Comparison of ENCODE assay signal across 10 cellular contexts in the genomic region with DNA sequence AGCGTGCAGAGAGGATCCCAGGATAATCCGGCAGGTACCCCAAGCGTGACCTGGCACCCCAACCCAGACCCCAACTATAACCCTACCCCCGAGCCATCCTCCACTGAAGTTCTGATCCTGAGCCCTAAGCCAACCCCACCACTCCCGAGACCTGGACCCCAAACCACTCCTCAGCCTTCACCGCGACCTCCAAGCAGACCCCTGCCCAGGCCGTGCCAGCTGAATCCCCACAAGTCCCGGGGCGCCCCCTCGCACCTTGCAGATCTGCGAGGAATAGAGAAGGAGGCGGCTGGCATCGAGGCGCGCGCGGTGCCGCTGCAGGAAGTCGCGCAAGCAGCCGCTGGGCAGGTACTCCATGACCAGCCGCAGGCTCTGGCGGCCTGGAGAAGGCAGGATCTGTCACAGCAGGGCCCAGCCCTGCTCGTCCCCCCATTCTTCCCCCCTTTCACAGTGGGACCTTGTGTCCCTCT. TPM values are rescaled to one million over a fixed set of nuclear protein-coding genes. Genes with fewer than 3 reads are reported as not detected.
A peak's percentile ranks its signal among the peaks of the same experiment; 100 is the strongest.
DNase-seq lines count a peak whose midpoint lies in the region; ATAC-seq and TF ChIP-seq lines count a peak whose summit lies in the region.
"Had no signal": no experiment of that assay in that cellular context is flagged by ENCODE, and none has a peak within 500 bp of the region (broad histone marks: within the 10 kb centered on the region; RNA-seq: fewer than 3 reads in every experiment).

No MANE protein-coding gene starts in this region.

- H2BK5ac ChIP-seq in H9 (ENCODE audit: insufficient read length, low read length), result no peak overlapping the region

- H3K27me3 ChIP-seq in H9 (ENCODE audit: insufficient read depth, low read length) (no peaks in the 10 kb centered on the region), RWPE2 (ENCODE audit: insufficient read depth, poor library complexity, severe bottlenecking) (no peaks in the 10 kb centered on the region)
- H3K27me3 ChIP-seq in CD4-positive, alpha-beta T cell (ENCODE audit: control insufficient read depth, insufficient read depth, low read length), result no peaks in the 10 kb centered on the region

- no peak overlapping the region for H3K23ac ChIP-seq in H9 (ENCODE audit: insufficient read length, low read depth, low read length)

- no peak overlapping the region for H4K5ac ChIP-seq in H9 (ENCODE audit: insufficient read length, low read depth, low read length)

- peaks cover 18 to 37% of the 10 kb centered on the region in 2 experiments for H3K4me1 Mint-ChIP-seq in H9
- no peaks in the 10 kb centered on the region for H3K4me1 Mint-ChIP-seq in glutamatergic neuron (ENCODE audit: low read depth, unreplicated experiment)
- H3K4me1 Mint-ChIP-seq in progenitor cell of endocrine pancreas (ENCODE audit: low read depth), result peaks cover 2% of the 10 kb centered on the region
- peaks cover 14% of the 10 kb centered on the region for H3K4me1 Mint-ChIP-seq in CD4-positive, alpha-beta T cell (ENCODE audit: low read depth)

- H3K4me1 ChIP-seq in H9 (ENCODE audit: insufficient read depth, low read length) (no peaks in the 10 kb centered on the region; the same call in 1 of the 2 replicates), RWPE2 (ENCODE audit: insufficient read depth, poor library complexity, severe bottlenecking) (no peaks in the 10 kb centered on the region)

- H3K14ac ChIP-seq in H9 (ENCODE audit: insufficient read depth, low read length), result no peak overlapping the region

- H3K36me3 Mint-ChIP-seq in H9 (ENCODE audit: insufficient read depth in 1 of 3, low read depth in 3 of 3) (no peaks in the 10 kb centered on the region), glutamatergic neuron (ENCODE audit: unreplicated experiment) (peaks cover 7% of the 10 kb centered on the region), progenitor cell of endocrine pancreas (ENCODE audit: insufficient read depth) (no peaks in the 10 kb centered on the region)
- peaks cover 92% of the 10 kb centered on the region for H3K36me3 Mint-ChIP-seq in CD4-positive, alpha-beta T cell (ENCODE audit: low read depth)

- H2BK12ac ChIP-seq in H9 (ENCODE audit: insufficient read length, low read depth, low read length), result no peak overlapping the region

- no peak for TF ChIP-seq CTCF in H9 (conservative IDR thresholded peaks at IDR 0.05)
- no peak for TF ChIP-seq CTCF in RWPE2 (IDR thresholded peaks at IDR 0.05; ENCODE audit: poor library complexity, severe bottlenecking)
- TF ChIP-seq CTCF in glutamatergic neuron (IDR thresholded peaks at IDR 0.05; ENCODE audit: partially characterized antibody, unreplicated experiment), result no peak
- no peak for TF ChIP-seq CTCF in progenitor cell of endocrine pancreas (IDR thresholded peaks at IDR 0.05; ENCODE audit: unreplicated experiment)
- TF ChIP-seq CTCF in CD4-positive, alpha-beta T cell (IDR thresholded peaks at IDR 0.05), result no peak

- peak overlapping the region; percentile 57 for H3K4me3 ChIP-seq in RWPE2 (ENCODE audit: severe bottlenecking)
- H3K4me3 ChIP-seq: MG63 had no signal

- no peak overlapping the region for H3K56ac ChIP-seq in H9 (ENCODE audit: insufficient read length, low read depth, low read length)

- H3K4me3 Mint-ChIP-seq in H9, result peak overlapping the region; percentile 57 to 79
- H3K4me3 Mint-ChIP-seq in glutamatergic neuron (ENCODE audit: unreplicated experiment), result peak overlapping the region; percentile 59
- H3K4me3 Mint-ChIP-seq in progenitor cell of endocrine pancreas (ENCODE audit: low read depth), result peak overlapping the region; percentile 46
- H3K4me3 Mint-ChIP-seq in CD4-positive, alpha-beta T cell, result no peak overlapping the region
- H3K4me3 Mint-ChIP-seq: effector memory CD8-positive, alpha-beta T cell had no signal

- no peaks in the 10 kb centered on the region for H4K20me1 ChIP-seq in H9 (ENCODE audit: control insufficient read depth, insufficient read depth, insufficient read length)

- POLR2A ChIA-PET in CD4-positive, alpha-beta T cell (lab: Charles Lee), result interaction anchor here (1.0 to 1.5 kb wide), 2 partner anchors 14 to 17 kb away, joined by 3 to 4 read pairs; a partner anchor contains a TSS

- no peak overlapping the region for H3K27ac ChIP-seq in H9 (ENCODE audit: insufficient read length, low read depth, low read length)
- H3K27ac ChIP-seq in RWPE2 (ENCODE audit: poor library complexity, severe bottlenecking), result no peak overlapping the region
- no peak overlapping the region for H3K27ac ChIP-seq in CD4-positive, alpha-beta T cell (ENCODE audit: low read depth, low read length)

- H3K9me3 Mint-ChIP-seq in H9 (no peaks in the 10 kb centered on the region; a peak in 1 of 5 replicates), glutamatergic neuron (ENCODE audit: unreplicated experiment) (peaks cover 5% of the 10 kb centered on the region), progenitor cell of endocrine pancreas (ENCODE audit: low read depth) (no peaks in the 10 kb centered on the region)
- no peaks in the 10 kb centered on the region for H3K9me3 Mint-ChIP-seq in CD4-positive, alpha-beta T cell
- H3K9me3 Mint-ChIP-seq: effector memory CD8-positive, alpha-beta T cell had no signal

- no peak overlapping the region for H2AK5ac ChIP-seq in H9 (ENCODE audit: insufficient read length, low read length)

- peaks cover 13% of the 10 kb centered on the region for H3K27me3 Mint-ChIP-seq in H9 (ENCODE audit: low read depth)
- H3K27me3 Mint-ChIP-seq in glutamatergic neuron (ENCODE audit: unreplicated experiment), result peaks cover 16% of the 10 kb centered on the region
- H3K27me3 Mint-ChIP-seq in progenitor cell of endocrine pancreas, result peaks cover 43% of the 10 kb centered on the region
- H3K27me3 Mint-ChIP-seq in CD4-positive, alpha-beta T cell, result no peaks in the 10 kb centered on the region
- H3K27me3 Mint-ChIP-seq: effector memory CD8-positive, alpha-beta T cell had no signal

- H3K4me2 ChIP-seq in H9 (ENCODE audit: insufficient read depth, insufficient read length, low read length), result peak overlapping the region; percentile 74

- H2AFZ ChIP-seq in H9 (ENCODE audit: low read length), result no peak overlapping the region

- H3K27ac Mint-ChIP-seq in H9 (no peak overlapping the region; a peak in 1 of 7 replicates), glutamatergic neuron (ENCODE audit: unreplicated experiment) (no peak overlapping the region), progenitor cell of endocrine pancreas (no peak overlapping the region)
- H3K27ac Mint-ChIP-seq in CD4-positive, alpha-beta T cell, result no peak overlapping the region

- H3K9me3 ChIP-seq in H9 (ENCODE audit: control insufficient read depth, low read depth, low read length), result no peaks in the 10 kb centered on the region
- no peaks in the 10 kb centered on the region for H3K9me3 ChIP-seq in RWPE2 (ENCODE audit: severe bottlenecking)
- H3K9me3 ChIP-seq in CD4-positive, alpha-beta T cell (ENCODE audit: control insufficient read depth, low read length), result no peaks in the 10 kb centered on the region
- H3K9me3 ChIP-seq: MG63 had no signal

- no peak overlapping the region for H2BK15ac ChIP-seq in H9 (ENCODE audit: low read depth, low read length)

- ATAC-seq in RWPE2 (ENCODE audit: low read depth), result no peak
- no peak for ATAC-seq in CD4-positive, alpha-beta T cell (ENCODE audit: poor library complexity)

- H4K8ac ChIP-seq in H9 (replicated peaks; ENCODE audit: insufficient read length, low read depth, low read length), result no peak overlapping the region

- no peak overlapping the region for H3T11ph ChIP-seq in H9 (ENCODE audit: low read length)

- no peak overlapping the region for H2BK20ac ChIP-seq in H9 (ENCODE audit: low read depth, low read length, poor library complexity, severe bottlenecking)

- DNase-seq in H9, result peak; percentile 52
- no peak for DNase-seq in RWPE2 (ENCODE audit: low spot score)
- DNase-seq in glutamatergic neuron, result no peak
- no peak for DNase-seq in progenitor cell of endocrine pancreas (ENCODE audit: low spot score, unreplicated experiment)
- DNase-seq in CD4-positive, alpha-beta T cell, result no peak
- DNase-seq in EL, result no peak
- DNase-seq in activated CD8-positive, alpha-beta memory T cell treated with anti-CD3 and anti-CD28 coated beads, Interleukin-2, amount 50 U/mL, for 4 hours, result no peak
- DNase-seq: effector memory CD8-positive, alpha-beta T cell; SIG-M5 had no signal

- no peak overlapping the region for H3K18ac ChIP-seq in H9 (ENCODE audit: insufficient read length, low read depth, low read length)

- H3K4ac ChIP-seq in H9 (ENCODE audit: low read depth, low read length), result no peak overlapping the region

- CTCF ChIA-PET in CD4-positive, alpha-beta T cell (lab: Charles Lee), result no interaction called here

- H4K91ac ChIP-seq in H9 (ENCODE audit: insufficient read length, low read depth, low read length), result no peak overlapping the region

- no peaks in the 10 kb centered on the region for H3K79me1 ChIP-seq in H9 (ENCODE audit: insufficient read depth, low read depth, low read length, poor library complexity, severe bottlenecking)

- WGBS in H9 (ENCODE audit: extremely low coverage, insufficient read length, low lambda C conversion rate), result no CpG with 5 or more reads among the region's 25 CpGs

- no peaks in the 10 kb centered on the region for H3K79me2 ChIP-seq in H9 (ENCODE audit: insufficient read depth, low read length)

- peaks cover 8% of the 10 kb centered on the region for H3K23me2 ChIP-seq in H9 (ENCODE audit: insufficient read length, low read depth, low read length, poor library complexity, severe bottlenecking)

- intact Hi-C loops in CD4-positive, alpha-beta T cell (cut with DNase I, micrococcal nuclease), result no loop called here

- H3K36me3 ChIP-seq in RWPE2 (ENCODE audit: low read depth), result no peaks in the 10 kb centered on the region
- H3K36me3 ChIP-seq: MG63 had no signal

- H3K9ac ChIP-seq in H9 (ENCODE audit: extremely low read depth, insufficient read length, low read length), result peak overlapping the region; percentile 45

- H2BK120ac ChIP-seq in H9 (ENCODE audit: low read depth, low read length, poor library complexity, severe bottlenecking), result no peak overlapping the region

RNA-seq across cellular contexts. Expression of a gene that starts 10.1 kb away (rescaled TPM):
- total RNA-seq in H9 (2021) (0.61 and 0.63 TPM in 2 replicates), glutamatergic neuron (ENCODE audit: unreplicated experiment) (not detected), progenitor cell of endocrine pancreas (not detected in 2 replicates)
- 1 to 10 TPM; 7.2 to 7.6 TPM for total RNA-seq in CD4-positive, alpha-beta T cell

RNA-seq across cellular contexts. Expression of a gene that starts 16.3 kb away (rescaled TPM):
- total RNA-seq in H9 (2021) (3.3 and 3.5 TPM in 2 replicates), glutamatergic neuron (ENCODE audit: unreplicated experiment) (1.3 TPM), progenitor cell of endocrine pancreas (0.74 and 0.95 TPM in 2 replicates)
- total RNA-seq in CD4-positive, alpha-beta T cell, result 100 to 1,000 TPM; 120 to 121 TPM

RNA-seq across cellular contexts. Expression of a gene that starts 28.3 kb away (rescaled TPM):
- total RNA-seq in H9 (2021) (2,837 and 2,851 TPM in 2 replicates), glutamatergic neuron (ENCODE audit: unreplicated experiment) (1,135 TPM), progenitor cell of endocrine pancreas (1,687 and 1,716 TPM in 2 replicates)
- total RNA-seq in CD4-positive, alpha-beta T cell, result 1,000 to 10,000 TPM; 4,157 to 4,260 TPM

RNA-seq across cellular contexts. Expression of a gene that starts 36.5 kb away (rescaled TPM):
- total RNA-seq in H9 (2021) (0.96 and 1.0 TPM in 2 replicates), glutamatergic neuron (ENCODE audit: unreplicated experiment) (not detected), progenitor cell of endocrine pancreas (0.13 TPM in 1 of 2 replicates, not detected in the other)
- under 1 TPM; 0.39 to 0.52 TPM for total RNA-seq in CD4-positive, alpha-beta T cell

RNA-seq across cellular contexts. Expression of a gene that starts 40.3 kb away (rescaled TPM):
- total RNA-seq in H9 (2021) (1.7 and 1.8 TPM in 2 replicates), glutamatergic neuron (ENCODE audit: unreplicated experiment) (4.3 TPM), progenitor cell of endocrine pancreas (not detected in 2 replicates)
- 1 to 10 TPM; 1.6 TPM for total RNA-seq in CD4-positive, alpha-beta T cell

Comparison
In these comparisons a context has a peak if more than half of its experiments do, and no peak if none do; other contexts are left out.
1. RNA of a gene that starts 16.3 kb away (total RNA-seq): 120 to 121 TPM in CD4-positive, alpha-beta T cell; 3.3 to 3.5 TPM in H9, 1.3 TPM in glutamatergic neuron (single experiment) and 0.74 to 0.95 TPM in progenitor cell of endocrine pancreas; every median in the first group is over 10 times any median in the second.